1 cellular context compared by ENCODE assay signal in the genomic region with DNA sequence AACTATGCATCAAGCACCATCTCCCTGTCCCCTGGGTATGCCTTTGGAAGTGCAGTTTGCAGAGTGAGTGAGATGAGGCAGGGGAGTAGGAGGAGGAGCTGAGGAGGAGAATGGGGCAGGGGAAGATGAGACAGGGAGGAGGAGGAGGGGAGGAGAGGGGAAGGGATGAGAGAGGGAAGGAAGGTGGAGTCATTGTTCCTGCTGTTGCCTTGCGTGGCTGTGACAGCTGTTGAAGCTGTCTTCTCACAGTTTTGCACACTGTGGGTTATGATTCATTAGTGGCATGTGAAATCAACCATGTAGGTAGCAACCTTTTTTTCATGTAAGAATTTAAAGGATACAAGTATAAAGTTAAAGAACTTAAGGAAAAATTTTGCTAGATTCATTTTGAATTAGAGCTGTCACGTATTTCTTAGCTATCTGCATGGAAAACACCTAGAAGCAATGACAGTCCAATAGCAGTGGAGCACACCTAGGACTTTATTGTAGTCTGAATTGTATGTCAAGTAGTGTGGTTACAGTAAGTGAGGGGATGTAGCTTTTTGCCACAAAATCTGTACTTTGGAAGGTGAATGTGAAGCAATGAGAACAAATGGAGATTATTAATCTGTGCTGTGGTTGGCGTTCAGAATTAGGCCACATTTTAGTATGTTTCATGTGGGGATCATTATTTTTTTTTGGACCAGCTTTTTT.
TF ChIP-seq lines count a peak whose summit lies in the region.

No MANE protein-coding gene starts in this region.

TF ChIP-seq in H1, 55 proteins besides CTCF, POLR2A, EP300 and RAD21:
- TF ChIP-seq SP1 (IDR thresholded peaks at IDR 0.05; ENCODE audit: low read depth, low read length) = no peak
- no peak for TF ChIP-seq BRCA1 (IDR thresholded peaks at IDR 0.05; ENCODE audit: low read depth, low read length)
- no peak for TF ChIP-seq ZNF274 (IDR thresholded peaks at IDR 0.05; ENCODE audit: borderline replicate concordance, extremely low read depth, low read length)
